ENCODE assay signal across 19 cellular contexts in the genomic region with DNA sequence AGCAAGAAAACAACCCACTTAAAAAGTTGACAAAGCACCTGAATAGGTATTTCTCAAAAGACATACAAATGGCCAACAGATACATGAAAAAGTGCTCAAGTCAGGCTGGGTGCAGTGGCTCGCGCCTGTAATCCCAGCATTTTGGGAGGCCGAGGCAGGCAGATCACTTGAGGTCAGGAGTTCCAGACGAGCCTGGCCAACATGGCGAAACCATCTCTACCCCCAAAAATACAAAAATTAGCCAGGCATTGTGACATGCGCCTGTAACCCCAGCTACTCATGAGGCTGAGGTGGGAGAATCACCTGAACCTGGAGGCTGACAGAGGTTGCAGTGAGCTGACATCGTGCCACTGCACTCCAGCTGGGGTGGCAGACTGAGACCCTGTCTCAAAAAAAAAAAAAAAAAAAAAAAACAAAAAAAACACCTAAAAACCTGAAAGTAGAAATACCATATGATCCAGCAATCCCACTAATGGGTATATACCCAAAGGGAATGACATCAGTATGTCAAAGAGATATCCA.
DNase-seq lines count a peak whose midpoint lies in the region; ATAC-seq and TF ChIP-seq lines count a peak whose summit lies in the region.
"Had no signal": no experiment of that assay in that cellular context is flagged by ENCODE, and none has a peak within 500 bp of the region (broad histone marks: within the 10 kb centered on the region; RNA-seq: fewer than 3 reads in every experiment).

No MANE protein-coding gene starts in this region.

- no peak for ATAC-seq in activated naive CD8-positive, alpha-beta T cell treated with anti-CD3 and anti-CD28 coated beads, Interleukin-2, amount 50 U/mL, for 24 hours
- no peak for ATAC-seq in GM21723 (IDR thresholded peaks at IDR 0.05; ENCODE audit: unreplicated experiment)
- ATAC-seq in stimulated activated naive B cell treated with anti-CD40 and anti-IgM and Interleukin-4, amounts not matched to agents 10 μg/mL and 1 μg/mL and 100 μg/mL, for 72 hours (replicated peaks) = no peak
- ATAC-seq: left colon had no signal

- H3K27me3 Mint-ChIP-seq in activated CD4-positive, alpha-beta T cell treated with anti-CD3 and anti-CD28 coated beads, Interleukin-2, amount 10 ng/mL, durations not matched to agents 7 days and 5 days = no peaks in the 10 kb centered on the region
- no peaks in the 10 kb centered on the region for H3K27me3 Mint-ChIP-seq in activated naive CD8-positive, alpha-beta T cell treated with anti-CD3 and anti-CD28 coated beads, Interleukin-2, amount 50 U/mL, for 24 hours
- no peaks in the 10 kb centered on the region for H3K27me3 Mint-ChIP-seq in progenitor cell of endocrine pancreas
- H3K27me3 Mint-ChIP-seq in stimulated activated naive B cell treated with anti-CD40 and anti-IgM and Interleukin-4, amounts not matched to agents 10 μg/mL and 1 μg/mL and 100 μg/mL, for 72 hours = no peaks in the 10 kb centered on the region

- peaks cover 93% of the 10 kb centered on the region for H3K4me1 Mint-ChIP-seq in activated CD4-positive, alpha-beta T cell treated with anti-CD3 and anti-CD28 coated beads, Interleukin-2, amount 10 ng/mL, durations not matched to agents 7 days and 5 days
- H3K4me1 Mint-ChIP-seq in activated naive CD8-positive, alpha-beta T cell treated with anti-CD3 and anti-CD28 coated beads, Interleukin-2, amount 50 U/mL, for 24 hours = peaks cover 85% of the 10 kb centered on the region
- peaks cover 18% of the 10 kb centered on the region for H3K4me1 Mint-ChIP-seq in progenitor cell of endocrine pancreas (ENCODE audit: low read depth)
- peaks cover 13 to 47% of the 10 kb centered on the region in 2 donors for H3K4me1 Mint-ChIP-seq in stimulated activated naive B cell treated with anti-CD40 and anti-IgM and Interleukin-4, amounts not matched to agents 10 μg/mL and 1 μg/mL and 100 μg/mL, for 72 hours

- H3K4me3 ChIP-seq in SK-N-MC = no peak overlapping the region
- H3K4me3 ChIP-seq: esophagus muscularis mucosa, hepatocyte had no signal

- H3K27ac Mint-ChIP-seq in activated CD4-positive, alpha-beta T cell treated with anti-CD3 and anti-CD28 coated beads, Interleukin-2, amount 10 ng/mL, durations not matched to agents 7 days and 5 days = peak overlapping the region; percentile 98
- peak overlapping the region; percentile 90 for H3K27ac Mint-ChIP-seq in activated naive CD8-positive, alpha-beta T cell treated with anti-CD3 and anti-CD28 coated beads, Interleukin-2, amount 50 U/mL, for 24 hours
- peak overlapping the region; percentile 1 for H3K27ac Mint-ChIP-seq in progenitor cell of endocrine pancreas
- no peak overlapping the region for H3K27ac Mint-ChIP-seq in stimulated activated naive B cell treated with anti-CD40 and anti-IgM and Interleukin-4, amounts not matched to agents 10 μg/mL and 1 μg/mL and 100 μg/mL, for 72 hours

- H3K9me3 ChIP-seq in SK-N-MC (ENCODE audit: low read depth, low read length) = no peaks in the 10 kb centered on the region
- H3K9me3 ChIP-seq: esophagus muscularis mucosa had no signal

- no peaks in the 10 kb centered on the region for H3K36me3 ChIP-seq in SK-N-MC (ENCODE audit: insufficient read depth, low read length)

- POLR2A ChIA-PET in activated CD4-positive, alpha-beta T cell treated with anti-CD3 and anti-CD28 coated beads, Interleukin-2, amount 10 ng/mL, durations not matched to agents 7 days and 5 days (lab: Charles Lee) = interaction anchor here (0.9 kb wide), 1 partner anchor 119 kb away, joined by 6 read pairs; a partner anchor contains a TSS

- no peak overlapping the region for H3K9ac ChIP-seq in SK-N-MC (ENCODE audit: insufficient read length)

- H3K36me3 Mint-ChIP-seq in activated CD4-positive, alpha-beta T cell treated with anti-CD3 and anti-CD28 coated beads, Interleukin-2, amount 10 ng/mL, durations not matched to agents 7 days and 5 days (ENCODE audit: low read depth) = peaks cover 81% of the 10 kb centered on the region
- peaks cover 6% of the 10 kb centered on the region for H3K36me3 Mint-ChIP-seq in activated naive CD8-positive, alpha-beta T cell treated with anti-CD3 and anti-CD28 coated beads, Interleukin-2, amount 50 U/mL, for 24 hours (ENCODE audit: low read depth)
- H3K36me3 Mint-ChIP-seq in progenitor cell of endocrine pancreas (ENCODE audit: insufficient read depth) = peaks cover 19% of the 10 kb centered on the region
- H3K36me3 Mint-ChIP-seq in stimulated activated naive B cell treated with anti-CD40 and anti-IgM and Interleukin-4, amounts not matched to agents 10 μg/mL and 1 μg/mL and 100 μg/mL, for 72 hours = peaks cover 8 to 22% of the 10 kb centered on the region in 2 donors

- CTCF ChIA-PET in activated CD4-positive, alpha-beta T cell treated with anti-CD3 and anti-CD28 coated beads, Interleukin-2, amount 10 ng/mL, durations not matched to agents 7 days and 5 days (lab: Charles Lee) = interaction anchor here (0.7 to 3.7 kb wide), 7 partner anchors 10 to 68 kb away, joined by 3 to 16 read pairs (median 3); no protein-coding TSS in a partner anchor

- no peak for DNase-seq in activated CD4-positive, alpha-beta T cell treated with anti-CD3 and anti-CD28 coated beads, Interleukin-2, amount 10 ng/mL, durations not matched to agents 7 days and 5 days
- DNase-seq in activated CD4-positive, alpha-beta T cell treated with anti-CD3 and anti-CD28 coated beads, Interleukin-2, amount 50 U/mL, for 4 hours = no peak
- no peak for DNase-seq in SK-N-MC (ENCODE audit: low read depth, low spot score)
- DNase-seq in activated naive CD8-positive, alpha-beta T cell treated with anti-CD3 and anti-CD28 coated beads, Interleukin-2, amount 50 U/mL, for 24 hours = no peak
- no peak for DNase-seq in progenitor cell of endocrine pancreas (ENCODE audit: low spot score, unreplicated experiment)
- no peak for DNase-seq in SHP77 treated with DMSO at 0.1 percent for 48 hours (lab: John Stamatoyannopoulos, UW)
- no peak for DNase-seq in stimulated activated naive B cell treated with anti-CD40 and anti-IgM and Interleukin-4, amounts not matched to agents 10 μg/mL and 1 μg/mL and 100 μg/mL, for 72 hours
- DNase-seq: amygdala, COR-L47, left colon, MM.1S, NCI-H2029 treated with DMSO at 0.1 percent for 48 hours, NCI-H69, retina, RPMI8226, trophoblast cell had no signal

- no peak for TF ChIP-seq CTCF in progenitor cell of endocrine pancreas (IDR thresholded peaks at IDR 0.05; ENCODE audit: unreplicated experiment)

- H3K27ac ChIP-seq in SK-N-MC = peak overlapping the region; percentile 59; the same call in 1 of the 2 replicates
- H3K27ac ChIP-seq: hepatocyte had no signal

- peaks cover 11% of the 10 kb centered on the region for H3K9me3 Mint-ChIP-seq in activated CD4-positive, alpha-beta T cell treated with anti-CD3 and anti-CD28 coated beads, Interleukin-2, amount 10 ng/mL, durations not matched to agents 7 days and 5 days
- H3K9me3 Mint-ChIP-seq in activated naive CD8-positive, alpha-beta T cell treated with anti-CD3 and anti-CD28 coated beads, Interleukin-2, amount 50 U/mL, for 24 hours = no peaks in the 10 kb centered on the region
- H3K9me3 Mint-ChIP-seq in progenitor cell of endocrine pancreas (ENCODE audit: low read depth) = no peaks in the 10 kb centered on the region
- peaks cover 5 to 8% of the 10 kb centered on the region in 2 donors for H3K9me3 Mint-ChIP-seq in stimulated activated naive B cell treated with anti-CD40 and anti-IgM and Interleukin-4, amounts not matched to agents 10 μg/mL and 1 μg/mL and 100 μg/mL, for 72 hours

- H3K4me3 Mint-ChIP-seq in activated CD4-positive, alpha-beta T cell treated with anti-CD3 and anti-CD28 coated beads, Interleukin-2, amount 10 ng/mL, durations not matched to agents 7 days and 5 days = peak overlapping the region; percentile 61
- H3K4me3 Mint-ChIP-seq in activated naive CD8-positive, alpha-beta T cell treated with anti-CD3 and anti-CD28 coated beads, Interleukin-2, amount 50 U/mL, for 24 hours = peak overlapping the region; percentile 65
- no peak overlapping the region for H3K4me3 Mint-ChIP-seq in progenitor cell of endocrine pancreas (ENCODE audit: low read depth)
- no peak overlapping the region for H3K4me3 Mint-ChIP-seq in stimulated activated naive B cell treated with anti-CD40 and anti-IgM and Interleukin-4, amounts not matched to agents 10 μg/mL and 1 μg/mL and 100 μg/mL, for 72 hours

Comparison
In these comparisons a context has a peak if more than half of its experiments do, and no peak if none do; other contexts are left out.
1. H3K4me3 Mint-ChIP-seq: peak in activated CD4-positive, alpha-beta T cell treated with anti-CD3 and anti-CD28 coated beads, Interleukin-2, amount 10 ng/mL, durations not matched to agents 7 days and 5 days (single experiment) and activated naive CD8-positive, alpha-beta T cell treated with anti-CD3 and anti-CD28 coated beads, Interleukin-2, amount 50 U/mL, for 24 hours (single experiment); none in progenitor cell of endocrine pancreas (single experiment) and stimulated activated naive B cell treated with anti-CD40 and anti-IgM and Interleukin-4, amounts not matched to agents 10 μg/mL and 1 μg/mL and 100 μg/mL, for 72 hours (0 of 2).